25 cellular contexts compared by ENCODE assay signal in genomic region chr4:186761281-186761897, GRCh38. TPM values are rescaled to one million over a fixed set of nuclear protein-coding genes. Genes with fewer than 3 reads are reported as not detected.
A peak's percentile ranks its signal among the peaks of the same experiment; 100 is the strongest.
DNase-seq lines count a peak whose midpoint lies in the region; ATAC-seq lines count a peak whose summit lies in the region.
"Had no signal": no experiment of that assay in that cellular context is flagged by ENCODE, and none has a peak within 500 bp of the region (broad histone marks: within the 10 kb centered on the region; RNA-seq: fewer than 3 reads in every experiment).

No MANE protein-coding gene starts in this region.

- no peak overlapping the region for H3K9ac ChIP-seq in GM23248
- H3K9ac ChIP-seq in neuronal stem cell (ENCODE audit: low read depth, low read length, poor library complexity) = no peak overlapping the region

- H3K36me3 ChIP-seq in GM23248 (ENCODE audit: low read depth) (no peaks in the 10 kb centered on the region), MG63 (no peaks in the 10 kb centered on the region), neuronal stem cell (replicated peaks in 1 of 2; ENCODE audit: control insufficient read depth in 2 of 2, insufficient read depth in 2 of 2, low read length in 2 of 2) (no peaks in the 10 kb centered on the region)
- H3K36me3 ChIP-seq: ovary, suprapubic skin, upper lobe of right lung had no signal

- no peaks in the 10 kb centered on the region for H3K79me1 ChIP-seq in neuronal stem cell (ENCODE audit: low read depth, low read length)

- H3K4ac ChIP-seq in neuronal stem cell (ENCODE audit: low read length) = no peak overlapping the region

- H2BK5ac ChIP-seq in neuronal stem cell (ENCODE audit: low read length) = no peak overlapping the region

- H3K4me3 ChIP-seq in GM23248 = no peak overlapping the region
- no peak overlapping the region for H3K4me3 ChIP-seq in MG63
- H3K4me3 ChIP-seq in neuronal stem cell (ENCODE audit: low read length in 2 of 2) = no peak overlapping the region
- H3K4me3 ChIP-seq: coronary artery, ovary, suprapubic skin, upper lobe of right lung had no signal

- DNase-seq in GM23248 (no peak), MG63 (peak; percentile 43), fibroblast of gingiva (ENCODE audit: low read depth) (peak; percentile 71), pons (ENCODE audit: low spot score) (peak; percentile 20), neuronal stem cell (ENCODE audit: low spot score) (no peak)
- DNase-seq: activated B cell treated with CpG ODN at 0.5 μM for 24 hours; activated naive CD4-positive, alpha-beta T cell treated with anti-CD3 and anti-CD28 coated beads, Interleukin-2, amount 10 ng/mL, durations not matched to agents 7 days and 5 days; CD4-positive, CD25-positive, alpha-beta regulatory T cell; endodermal cell; foreskin melanocyte; immature natural killer cell; KG1; NCI-H1436; NCI-H2171 treated with DMSO at 0.1 percent for 48 hours; ovary; stimulated activated naive B cell treated with anti-CD40 and anti-IgM and Interleukin-4, amounts not matched to agents 10 μg/mL and 1 μg/mL and 100 μg/mL, for 72 hours; T-cell; upper lobe of right lung had no signal

- 0 out of 2 replicates have a peak, but pooled peaks cover 6% of the 10 kb centered on the region for H3F3A ChIP-seq in GM23248 (ENCODE audit: insufficient read depth)

- no peaks in the 10 kb centered on the region for H3K79me2 ChIP-seq in GM23248 (ENCODE audit: insufficient read depth)

- no peak overlapping the region for H3K4me2 ChIP-seq in GM23248 (ENCODE audit: unreplicated experiment)
- no peak overlapping the region for H3K4me2 ChIP-seq in neuronal stem cell (ENCODE audit: insufficient read depth, low read length, poor library complexity, severe bottlenecking)

- H2AK5ac ChIP-seq in neuronal stem cell (ENCODE audit: low read depth, low read length) = no peak overlapping the region

- no peaks in the 10 kb centered on the region for H3K9me2 ChIP-seq in GM23248 (ENCODE audit: insufficient read depth)

- 90 to 94% methylated on average over 5 of the region's 5 CpGs for WGBS in GM23248 (ENCODE audit: low coverage in 1 of 2, low lambda C conversion rate in 2 of 2, missing lambda C conversion rate in 2 of 2), 2 experiments
- WGBS in neuronal stem cell (ENCODE audit: extremely low coverage in 2 of 2, insufficient read length in 2 of 2, insufficient replicate concordance in 1 of 2), 2 donors = no CpG with 5 or more reads among the region's 5 CpGs

- H2BK120ac ChIP-seq in neuronal stem cell (ENCODE audit: low read depth, low read length) = no peak overlapping the region

- no peak overlapping the region for H3K23ac ChIP-seq in neuronal stem cell (ENCODE audit: low read depth, low read length, poor library complexity)

- no peak overlapping the region for H2BK15ac ChIP-seq in neuronal stem cell (ENCODE audit: low read length)

- in situ Hi-C loops in GM23248 (cut with MboI) = no loop called here

- H3K9me3 ChIP-seq in GM23248 (ENCODE audit: low read depth) (no peaks in the 10 kb centered on the region), MG63 (no peaks in the 10 kb centered on the region), neuronal stem cell (replicated peaks in 1 of 2; ENCODE audit: control insufficient read depth in 2 of 2, insufficient read depth in 1 of 2, low read depth in 1 of 2, low read length in 2 of 2) (no peaks in the 10 kb centered on the region)
- H3K9me3 ChIP-seq: ovary, suprapubic skin, upper lobe of right lung had no signal

- ATAC-seq in GM21737 (IDR thresholded peaks at IDR 0.05; ENCODE audit: unreplicated experiment) = no peak
- no peak for ATAC-seq in GM19035 (IDR thresholded peaks at IDR 0.05; ENCODE audit: unreplicated experiment)
- ATAC-seq: esophagus mucosa; natural killer cell treated with Interleukin-12 subunit alpha and Interleukin-12 subunit beta and Interleukin-15 and Interleukin-18, amount 100 ng/mL, for 72 hours; sciatic nerve; stimulated activated naive B cell treated with anti-CD40 and anti-IgM and Interleukin-4, amounts not matched to agents 10 μg/mL and 1 μg/mL and 100 μg/mL, for 72 hours; T-cell; upper lobe of right lung had no signal

- H3K4me1 ChIP-seq in GM23248 (ENCODE audit: insufficient read depth) (peaks cover 8% of the 10 kb centered on the region; the same call in 1 of the 2 replicates), neuronal stem cell (ENCODE audit: control insufficient read depth in 2 of 2, insufficient read depth in 1 of 2, low read depth in 1 of 2, low read length in 2 of 2) (peaks cover 6 to 10% of the 10 kb centered on the region in 2 donors)
- H3K4me1 ChIP-seq: upper lobe of right lung had no signal

- H2AFZ ChIP-seq in GM23248 = no peak overlapping the region
- no peak overlapping the region for H2AFZ ChIP-seq in neuronal stem cell (ENCODE audit: low read length)

- no peak overlapping the region for H4K8ac ChIP-seq in neuronal stem cell (ENCODE audit: low read depth, low read length)

- no peak overlapping the region for H3K14ac ChIP-seq in neuronal stem cell (ENCODE audit: low read length)

- H3K27me3 ChIP-seq in GM23248 (replicated peaks; ENCODE audit: insufficient read depth) (no peaks in the 10 kb centered on the region), MG63 (no peaks in the 10 kb centered on the region), neuronal stem cell (ENCODE audit: control insufficient read depth in 3 of 3, insufficient read depth in 3 of 3, low read depth in 1 of 3, low read length in 3 of 3) (no peaks in the 10 kb centered on the region)
- H3K27me3 ChIP-seq: ovary, suprapubic skin, upper lobe of right lung had no signal

- no peak overlapping the region for H3K18ac ChIP-seq in neuronal stem cell (ENCODE audit: low read length)

- H4K91ac ChIP-seq in neuronal stem cell (ENCODE audit: low read depth, low read length, poor library complexity) = no peak overlapping the region

- H4K20me1 ChIP-seq in GM23248 (ENCODE audit: insufficient read depth) = no peaks in the 10 kb centered on the region

- H3K27ac ChIP-seq in GM23248 = peak overlapping the region; percentile 51
- no peak overlapping the region for H3K27ac ChIP-seq in neuronal stem cell (replicated peaks; ENCODE audit: low read length)
- H3K27ac ChIP-seq: coronary artery, ovary, suprapubic skin, upper lobe of right lung had no signal

- no peak overlapping the region for H2BK12ac ChIP-seq in neuronal stem cell (ENCODE audit: low read length)

RNA-seq across cellular contexts. Expression of gene FAT1, which starts 37.7 kb away (rescaled TPM):
- total RNA-seq in GM23248 (2014; rRNA removed; shearing (Covaris generic)) = 250 and 261 TPM in 2 replicates
- polyA plus RNA-seq in GM23248 (2016; fragmentation: Nextera tagmentation; extraction: Ambion mirVana) = 53.3 and 54.0 TPM in 2 replicates
- 6.4 and 10.6 TPM in 2 replicates for total RNA-seq in MG63 (2014; rRNA removed; shearing (Covaris generic); ENCODE audit: low replicate concordance)
- polyA plus RNA-seq in neuronal stem cell (2013, experiment 1 of 2) = 52.9 TPM
- polyA plus RNA-seq in neuronal stem cell (2013, experiment 2 of 2) = 54.3 TPM
- total RNA-seq: activated B cell treated with CpG ODN at 0.5 μM for 24 hours; CD4-positive, CD25-positive, alpha-beta regulatory T cell; natural killer cell treated with Interleukin-12 subunit alpha and Interleukin-12 subunit beta and Interleukin-15 and Interleukin-18, amount 100 ng/mL, for 72 hours had no signal
- polyA plus RNA-seq: immature natural killer cell had no signal

Comparison
In these comparisons a context has a peak if more than half of its experiments do, and no peak if none do; other contexts are left out.
1. DNase-seq: peak in MG63 (single experiment), fibroblast of gingiva (single experiment) and pons (single experiment); none in GM23248 (single experiment) and neuronal stem cell (single experiment).
2. RNA of gene FAT1, which starts 37.7 kb away (total RNA-seq): 250 to 261 TPM in GM23248; 6.4 to 10.6 TPM in MG63; every median in the first group is over 10 times any median in the second.